ENCODE assay signal across 8 cellular contexts in genomic region chr3:115819785-115820384, GRCh38.
DNase-seq lines count a peak whose midpoint lies in the region; ATAC-seq and TF ChIP-seq lines count a peak whose summit lies in the region.

No MANE protein-coding gene starts in this region.

- ATAC-seq in GM21390 (IDR thresholded peaks at IDR 0.05; ENCODE audit: unreplicated experiment) (peak; percentile 90), naive B cell (ENCODE audit: low read depth in 2 of 2) (peak; percentile 84 to 85)
- peak; percentile 92 for ATAC-seq in activated CD8-positive, alpha-beta T cell treated with anti-CD3 and anti-CD28 coated beads for 36 hours

- H3K4me1 Mint-ChIP-seq in activated CD8-positive, alpha-beta T cell treated with anti-CD3 and anti-CD28 coated beads for 36 hours (ENCODE audit: low read depth): no peaks in the 10 kb centered on the region
- no peaks in the 10 kb centered on the region for H3K4me1 Mint-ChIP-seq in naive B cell

- DNase-seq in DMS53 (lab: John Stamatoyannopoulos, UW) (peak; percentile 90), HPDE6-E6E7 (ENCODE audit: extremely low spot score) (peak; percentile 54), NCI-H82 (lab: John Stamatoyannopoulos, UW) (peak; percentile 96), epithelial cell of prostate (ENCODE audit: low read depth, low spot score) (peak; percentile 37), naive B cell (peak; percentile 51), stomach (peak; percentile 71)
- DNase-seq in activated CD8-positive, alpha-beta T cell treated with anti-CD3 and anti-CD28 coated beads for 36 hours: peak; percentile 82

- H3K27me3 ChIP-seq in stomach: no peaks in the 10 kb centered on the region

- TF ChIP-seq CTCF in activated CD8-positive, alpha-beta T cell treated with anti-CD3 and anti-CD28 coated beads for 36 hours (IDR thresholded peaks at IDR 0.05): peak; percentile 97
- TF ChIP-seq CTCF in stomach (IDR thresholded peaks at IDR 0.05): peak in 5 of 7 experiments; percentile 79 to 96 (median 91)

- H3K4me3 ChIP-seq in stomach: no peak overlapping the region

- WGBS in stomach, 5 donors: 41 to 55% (median 48%) methylated on average over 6 of the region's 6 CpGs

- H3K9me3 Mint-ChIP-seq in activated CD8-positive, alpha-beta T cell treated with anti-CD3 and anti-CD28 coated beads for 36 hours: no peaks in the 10 kb centered on the region
- H3K9me3 Mint-ChIP-seq in naive B cell: no peaks in the 10 kb centered on the region

- no peaks in the 10 kb centered on the region for H3K36me3 ChIP-seq in stomach

- H3K27ac Mint-ChIP-seq in activated CD8-positive, alpha-beta T cell treated with anti-CD3 and anti-CD28 coated beads for 36 hours: no peak overlapping the region
- no peak overlapping the region for H3K27ac Mint-ChIP-seq in naive B cell

- no peak overlapping the region for H3K4me3 Mint-ChIP-seq in activated CD8-positive, alpha-beta T cell treated with anti-CD3 and anti-CD28 coated beads for 36 hours
- no peak overlapping the region for H3K4me3 Mint-ChIP-seq in naive B cell

- no peaks in the 10 kb centered on the region for H3K36me3 Mint-ChIP-seq in activated CD8-positive, alpha-beta T cell treated with anti-CD3 and anti-CD28 coated beads for 36 hours (ENCODE audit: low read depth)
- no peaks in the 10 kb centered on the region for H3K36me3 Mint-ChIP-seq in naive B cell

- intact Hi-C loops in activated CD8-positive, alpha-beta T cell treated with anti-CD3 and anti-CD28 coated beads for 36 hours (cut with micrococcal nuclease): loop anchor here (10.0 kb wide), 3 partner anchors 95 to 605 kb away; no protein-coding TSS in a partner anchor
- intact Hi-C loops in stomach (cut with DNase I; ENCODE audit: low total_unique reads): no loop called here

- no peak for TF ChIP-seq EP300 in stomach (IDR thresholded peaks at IDR 0.05)

- H3K27ac ChIP-seq in epithelial cell of prostate (no peak overlapping the region), stomach (no peak overlapping the region)

- POLR2A ChIA-PET in activated CD8-positive, alpha-beta T cell treated with anti-CD3 and anti-CD28 coated beads for 36 hours (lab: Charles Lee): no interaction called here

- no peaks in the 10 kb centered on the region for H3K9me3 ChIP-seq in stomach

- CTCF ChIA-PET in activated CD8-positive, alpha-beta T cell treated with anti-CD3 and anti-CD28 coated beads for 36 hours (lab: Charles Lee): interaction anchor here (0.6 to 2.6 kb wide), 17 partner anchors 9 to 986 kb away, joined by 3 to 8 read pairs (median 3); no protein-coding TSS in a partner anchor

- H3K4me1 ChIP-seq in stomach: no peaks in the 10 kb centered on the region

- H3K27me3 Mint-ChIP-seq in activated CD8-positive, alpha-beta T cell treated with anti-CD3 and anti-CD28 coated beads for 36 hours: no peaks in the 10 kb centered on the region
- H3K27me3 Mint-ChIP-seq in naive B cell: peaks cover 0 to under 1% (median 0%) of the 10 kb centered on the region in 3 donors

- no peak for TF ChIP-seq POLR2A in stomach (IDR thresholded peaks at IDR 0.05)

Comparison
In these comparisons a context has a peak if more than half of its experiments do, and no peak if none do; other contexts are left out.
1. DNase-seq: peak in every context shown above with its lines; median percentile 96 in NCI-H82; 90 in DMS53; 82 in activated CD8-positive, alpha-beta T cell treated with anti-CD3 and anti-CD28 coated beads for 36 hours; 71 in stomach; 54 in HPDE6-E6E7; 51 in naive B cell; 37 in epithelial cell of prostate.